Comparison of ENCODE assay signal across 16 cellular contexts in genomic region chr14:86015916-86016315, GRCh38.
DNase-seq lines count a peak whose midpoint lies in the region; ATAC-seq and TF ChIP-seq lines count a peak whose summit lies in the region.
"Had no signal": no experiment of that assay in that cellular context is flagged by ENCODE, and none has a peak within 500 bp of the region (broad histone marks: within the 10 kb centered on the region; RNA-seq: fewer than 3 reads in every experiment).

No MANE protein-coding gene starts in this region.

- in situ Hi-C loops in astrocyte of the spinal cord (cut with HindIII; ENCODE audit: low sequenced_read_pairs) = no loop called here

- ATAC-seq in HG03025 (IDR thresholded peaks at IDR 0.05; ENCODE audit: low FRiP score, unreplicated experiment) = no peak
- ATAC-seq: Panc1, Right ventricle myocardium inferior had no signal

- H3K9me3 ChIP-seq in prostate gland = no peaks in the 10 kb centered on the region
- H3K9me3 ChIP-seq: BLaER1 treated with 17β-estradiol and CSF1 and Interleukin-3, amounts not matched to agents 10 nM and 100 nM had no signal

- TF ChIP-seq POLR2A in prostate gland (IDR thresholded peaks at IDR 0.05) = no peak

- no peaks in the 10 kb centered on the region for H3K27me3 ChIP-seq in prostate gland (replicated peaks; ENCODE audit: insufficient read depth)
- H3K27me3 ChIP-seq: BLaER1 treated with 17β-estradiol and CSF1 and Interleukin-3, amounts not matched to agents 10 nM and 100 nM had no signal

- no peaks in the 10 kb centered on the region for H3K4me1 ChIP-seq in prostate gland (replicated peaks)
- H3K4me1 ChIP-seq: BLaER1 treated with 17β-estradiol and CSF1 and Interleukin-3, amounts not matched to agents 10 nM and 100 nM had no signal

- 79% methylated on average over 1 of the region's 1 CpG for WGBS in prostate gland

- H3K4me3 ChIP-seq in astrocyte of the spinal cord (ENCODE audit: low read depth, low read length) (no peak overlapping the region), fibroblast of pulmonary artery (replicated peaks; ENCODE audit: low read depth, low read length) (no peak overlapping the region), prostate gland (no peak overlapping the region)
- H3K4me3 ChIP-seq: BLaER1 treated with 17β-estradiol and CSF1 and Interleukin-3, amounts not matched to agents 10 nM and 100 nM; SK-N-MC had no signal

- intact Hi-C loops in prostate gland (cut with DNase I) = no loop called here

- H3K27ac ChIP-seq in prostate gland = no peak overlapping the region
- H3K27ac ChIP-seq: BLaER1 treated with 17β-estradiol and CSF1 and Interleukin-3, amounts not matched to agents 10 nM and 100 nM; SK-N-MC had no signal

- DNase-seq in EH (ENCODE audit: low read depth) = peak; percentile 37
- peak; percentile 35 for DNase-seq in NCI-H226
- peak; percentile 21 for DNase-seq in astrocyte of the spinal cord (ENCODE audit: low read depth, low spot score)
- peak; percentile 34 for DNase-seq in fibroblast of pulmonary artery (ENCODE audit: low read depth)
- no peak for DNase-seq in C1 segment of cervical spinal cord (lab: John Stamatoyannopoulos, UW)
- DNase-seq in prostate gland (ENCODE audit: low spot score) = no peak
- DNase-seq in DMS79 (lab: John Stamatoyannopoulos, UW) = no peak
- DNase-seq: NCI-H146, NCI-H2107, NCI-H2227 treated with DMSO at 0.1 percent for 48 hours, NCI-H524 treated with DMSO at 0.1 percent for 48 hours had no signal

- TF ChIP-seq CTCF in astrocyte of the spinal cord (IDR thresholded peaks at IDR 0.05; ENCODE audit: low read depth, low read length) (no peak), fibroblast of pulmonary artery (IDR thresholded peaks at IDR 0.05; ENCODE audit: low read length, missing control alignments) (no peak), prostate gland (IDR thresholded peaks at IDR 0.05) (no peak)

- H3K36me3 ChIP-seq in prostate gland = no peaks in the 10 kb centered on the region
- H3K36me3 ChIP-seq: BLaER1 treated with 17β-estradiol and CSF1 and Interleukin-3, amounts not matched to agents 10 nM and 100 nM had no signal

Comparison
In these comparisons a context has a peak if more than half of its experiments do, and no peak if none do; other contexts are left out.
1. DNase-seq: peak in EH (single experiment), NCI-H226 (single experiment), astrocyte of the spinal cord (single experiment) and fibroblast of pulmonary artery (single experiment); none in C1 segment of cervical spinal cord (0 of 14), prostate gland (single experiment) and DMS79 (single experiment).